Comparison of ENCODE assay signal across 1 cellular context in the genomic region with DNA sequence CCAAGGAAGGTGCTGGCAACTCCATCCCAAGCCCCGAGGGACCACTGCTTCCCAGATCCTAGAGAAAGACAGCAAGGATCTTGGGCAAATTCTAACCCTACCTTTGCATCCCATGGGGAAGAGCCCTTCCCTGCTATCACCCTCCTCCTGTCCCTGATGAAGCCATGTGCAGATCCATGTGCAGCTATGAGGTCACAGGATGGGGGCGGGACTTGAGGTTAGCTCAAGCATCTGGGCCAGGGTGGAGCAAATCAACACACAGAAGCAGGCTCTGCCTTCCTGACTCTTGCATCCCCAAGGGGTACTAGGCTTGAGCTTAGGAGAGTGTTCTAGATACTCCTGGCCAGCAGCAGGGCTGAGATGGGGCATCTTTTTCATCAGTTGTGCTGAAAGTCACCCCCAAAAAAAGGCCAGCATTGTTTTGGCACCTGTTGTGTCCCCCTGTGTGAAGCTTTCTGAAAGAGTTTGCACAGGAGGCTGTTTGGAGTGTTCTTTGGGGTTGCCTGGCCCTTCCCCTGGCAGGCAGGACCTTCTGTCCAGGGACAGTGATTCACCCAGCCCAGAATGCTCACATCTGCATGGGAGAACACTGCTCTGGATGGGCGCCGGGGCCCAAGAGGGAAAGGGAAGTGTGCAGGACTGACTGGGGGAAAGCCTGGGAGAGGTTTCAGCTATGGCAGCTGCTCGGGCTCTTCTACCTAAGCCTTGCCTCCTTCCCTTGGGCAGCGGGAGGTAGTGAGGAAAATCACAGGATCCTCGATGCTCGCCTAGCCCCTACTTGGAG.
TF ChIP-seq lines count a peak whose summit lies in the region.

No MANE protein-coding gene starts in this region.

TF ChIP-seq in HepG2, 621 proteins besides CTCF, POLR2A, EP300 and RAD21 (continued from another document):
- TF ChIP-seq ZNF260 (CRISPR knock-in tag; IDR thresholded peaks at IDR 0.05; ENCODE audit: borderline replicate concordance, low read depth) (no peak), ZNF564 (CRISPR knock-in tag; IDR thresholded peaks at IDR 0.05) (no peak), RFXAP (CRISPR knock-in tag; IDR thresholded peaks at IDR 0.05; ENCODE audit: borderline replicate concordance) (no peak), PPARG (CRISPR knock-in tag; conservative IDR thresholded peaks at IDR 0.05) (no peak), ADNP (CRISPR knock-in tag; IDR thresholded peaks at IDR 0.05) (no peak), SRF (IDR thresholded peaks at IDR 0.05; ENCODE audit: low read depth, low read length) (no peak), JARID2 (CRISPR knock-in tag; IDR thresholded peaks at IDR 0.05; ENCODE audit: insufficient replicate concordance) (no peak), THYN1 (CRISPR knock-in tag; IDR thresholded peaks at IDR 0.05; ENCODE audit: borderline replicate concordance, low read depth) (no peak), KAT2B (IDR thresholded peaks at IDR 0.05; ENCODE audit: borderline replicate concordance, low read depth, low read length) (no peak), ZNF124 (CRISPR knock-in tag; IDR thresholded peaks at IDR 0.05) (no peak), IKZF4 (CRISPR knock-in tag; IDR thresholded peaks at IDR 0.05; ENCODE audit: borderline replicate concordance, low read depth, not compliant biosample characterization) (no peak), CHD4 (IDR thresholded peaks at IDR 0.05; ENCODE audit: borderline replicate concordance, low read length) (no peak)
- TF ChIP-seq, protein P1, sequence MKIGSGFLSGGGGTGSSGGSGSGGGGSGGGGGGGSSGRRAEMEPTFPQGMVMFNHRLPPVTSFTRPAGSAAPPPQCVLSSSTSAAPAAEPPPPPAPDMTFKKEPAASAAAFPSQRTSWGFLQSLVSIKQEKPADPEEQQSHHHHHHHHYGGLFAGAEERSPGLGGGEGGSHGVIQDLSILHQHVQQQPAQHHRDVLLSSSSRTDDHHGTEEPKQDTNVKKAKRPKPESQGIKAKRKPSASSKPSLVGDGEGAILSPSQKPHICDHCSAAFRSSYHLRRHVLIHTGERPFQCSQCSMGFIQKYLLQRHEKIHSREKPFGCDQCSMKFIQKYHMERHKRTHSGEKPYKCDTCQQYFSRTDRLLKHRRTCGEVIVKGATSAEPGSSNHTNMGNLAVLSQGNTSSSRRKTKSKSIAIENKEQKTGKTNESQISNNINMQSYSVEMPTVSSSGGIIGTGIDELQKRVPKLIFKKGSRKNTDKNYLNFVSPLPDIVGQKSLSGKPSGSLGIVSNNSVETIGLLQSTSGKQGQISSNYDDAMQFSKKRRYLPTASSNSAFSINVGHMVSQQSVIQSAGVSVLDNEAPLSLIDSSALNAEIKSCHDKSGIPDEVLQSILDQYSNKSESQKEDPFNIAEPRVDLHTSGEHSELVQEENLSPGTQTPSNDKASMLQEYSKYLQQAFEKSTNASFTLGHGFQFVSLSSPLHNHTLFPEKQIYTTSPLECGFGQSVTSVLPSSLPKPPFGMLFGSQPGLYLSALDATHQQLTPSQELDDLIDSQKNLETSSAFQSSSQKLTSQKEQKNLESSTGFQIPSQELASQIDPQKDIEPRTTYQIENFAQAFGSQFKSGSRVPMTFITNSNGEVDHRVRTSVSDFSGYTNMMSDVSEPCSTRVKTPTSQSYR (CRISPR knock-in tag; IDR thresholded peaks at IDR 0.05; ENCODE audit: borderline replicate concordance) = no peak
